ENCODE assay signal across 9 cellular contexts in the genomic region with DNA sequence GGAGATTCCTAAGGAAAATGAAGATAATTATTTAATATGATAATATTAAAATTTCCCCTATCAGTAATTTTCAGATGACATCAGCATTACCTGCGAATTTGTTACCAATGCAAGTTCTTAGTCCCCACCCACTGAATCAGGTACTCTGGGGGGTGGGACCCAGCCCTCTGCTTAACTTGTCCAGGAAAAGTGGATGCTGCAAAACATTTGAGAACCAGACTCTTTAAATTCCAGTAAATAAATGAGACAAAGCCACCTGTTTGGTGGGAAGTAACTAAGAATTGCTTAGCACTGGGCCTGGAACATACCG. TPM values are rescaled to one million over a fixed set of nuclear protein-coding genes. Genes with fewer than 3 reads are reported as not detected.
DNase-seq lines count a peak whose midpoint lies in the region; ATAC-seq, FAIRE-seq and TF ChIP-seq lines count a peak whose summit lies in the region.
"Had no signal": no experiment of that assay in that cellular context is flagged by ENCODE, and none has a peak within 500 bp of the region (broad histone marks: within the 10 kb centered on the region; RNA-seq: fewer than 3 reads in every experiment).

No MANE protein-coding gene starts in this region.

- peaks cover 9% of the 10 kb centered on the region for H3K4me1 ChIP-seq in CD8-positive, alpha-beta T cell (ENCODE audit: insufficient read depth, low read length)
- H3K4me1 ChIP-seq in PC-9 (replicated peaks; ENCODE audit: insufficient read depth) (no peaks in the 10 kb centered on the region), parathyroid adenoma (no peaks in the 10 kb centered on the region)

- peaks cover 3% of the 10 kb centered on the region for H3K9me3 Mint-ChIP-seq in CD8-positive, alpha-beta T cell

- intact Hi-C loops in CD8-positive, alpha-beta T cell (cut with DNase I, micrococcal nuclease): loop anchor here (1.0 to 5.0 kb wide), 4 partner anchors 40 to 153 kb away; a partner anchor contains a TSS
- intact Hi-C loops in PC-9 (cut with micrococcal nuclease; ENCODE audit: unreplicated experiment): loop anchor here (1.0 kb wide), 1 partner anchor 39 kb away; a partner anchor contains a TSS

- no peak overlapping the region for H3K27ac ChIP-seq in CD8-positive, alpha-beta T cell (ENCODE audit: low read depth, low read length)
- no peak overlapping the region for H3K27ac ChIP-seq in PC-9
- no peak overlapping the region for H3K27ac ChIP-seq in parathyroid adenoma

- H3K27ac Mint-ChIP-seq in CD8-positive, alpha-beta T cell: no peak overlapping the region

- H3K36me3 Mint-ChIP-seq in CD8-positive, alpha-beta T cell: peaks cover 25% of the 10 kb centered on the region

- H3F3A ChIP-seq in PC-9 (ENCODE audit: insufficient read depth, low read depth): no peaks in the 10 kb centered on the region

- no peak for TF ChIP-seq CTCF in CD8-positive, alpha-beta T cell (IDR thresholded peaks at IDR 0.05)
- TF ChIP-seq CTCF in PC-9 (conservative IDR thresholded peaks at IDR 0.05): no peak
- no peak for TF ChIP-seq CTCF in epithelial cell of esophagus (IDR thresholded peaks at IDR 0.05; ENCODE audit: insufficient read depth, low read depth, low read length, missing control alignments)
- no peak for TF ChIP-seq CTCF in parathyroid adenoma (IDR thresholded peaks at IDR 0.05)

- peak overlapping the region; percentile 77 for H3K4me2 ChIP-seq in PC-9
- peak overlapping the region; percentile 82 for H3K4me2 ChIP-seq in parathyroid adenoma (ENCODE audit: low read length)

- no peak overlapping the region for H3K4me3 ChIP-seq in CD8-positive, alpha-beta T cell (ENCODE audit: low read depth, low read length)
- H3K4me3 ChIP-seq in PC-9: peak overlapping the region; percentile 75; the same call in 1 of the 2 replicates
- peak overlapping the region; percentile 80 for H3K4me3 ChIP-seq in epithelial cell of esophagus (ENCODE audit: low read length)
- peak overlapping the region; percentile 90 for H3K4me3 ChIP-seq in parathyroid adenoma (ENCODE audit: low read depth, low read length)

- FAIRE-seq in frontal cortex (lab: Jason Lieb, UNC): no peak

- H3K4me3 Mint-ChIP-seq in CD8-positive, alpha-beta T cell: peak overlapping the region; percentile 98

- H3K36me3 ChIP-seq in CD8-positive, alpha-beta T cell (ENCODE audit: insufficient read depth, low read length): no peaks in the 10 kb centered on the region
- 0 out of 2 replicates have a peak, but pooled peaks cover 6% of the 10 kb centered on the region for H3K36me3 ChIP-seq in PC-9 (ENCODE audit: low read depth)
- no peaks in the 10 kb centered on the region for H3K36me3 ChIP-seq in parathyroid adenoma (ENCODE audit: control insufficient read depth, insufficient read depth, low read length)

- H4K20me1 ChIP-seq in PC-9 (ENCODE audit: insufficient read depth): no peaks in the 10 kb centered on the region

- ATAC-seq in CD8-positive, alpha-beta T cell: no peak

- H2AFZ ChIP-seq in PC-9: peak overlapping the region; percentile 98
- peak overlapping the region; percentile 89 for H2AFZ ChIP-seq in parathyroid adenoma

- CTCF ChIA-PET in CD8-positive, alpha-beta T cell (lab: Charles Lee): no interaction called here
- CTCF ChIA-PET in PC-9 (lab: Charles Lee): no interaction called here

- no TSS peak for BruUV-seq in PC-9 (replicated peaks; lab: Mats Ljungman, UMichigan)

- H3K9me2 ChIP-seq in PC-9 (ENCODE audit: insufficient read depth): no peaks in the 10 kb centered on the region

- no peaks in the 10 kb centered on the region for H3K27me3 ChIP-seq in CD8-positive, alpha-beta T cell (ENCODE audit: insufficient read depth, low read length)
- H3K27me3 ChIP-seq in PC-9 (ENCODE audit: insufficient read depth, low read depth) (no peaks in the 10 kb centered on the region), parathyroid adenoma (ENCODE audit: control insufficient read depth, insufficient read depth, low read length) (no peaks in the 10 kb centered on the region)
- H3K27me3 ChIP-seq: thyroid gland had no signal

- H3K79me2 ChIP-seq in PC-9 (ENCODE audit: low read depth) (no peaks in the 10 kb centered on the region), parathyroid adenoma (no peaks in the 10 kb centered on the region)

- peaks cover 6% of the 10 kb centered on the region for H3K27me3 Mint-ChIP-seq in CD8-positive, alpha-beta T cell (ENCODE audit: low read depth)

- H3K4me1 Mint-ChIP-seq in CD8-positive, alpha-beta T cell (ENCODE audit: low read depth): peaks cover 21% of the 10 kb centered on the region

- no peak for DNase-seq in CD8-positive, alpha-beta T cell
- DNase-seq in PC-9 (no peak), epithelial cell of esophagus (ENCODE audit: low read depth) (no peak), OCI-M1 (lab: John Stamatoyannopoulos, UW) (no peak), frontal cortex (ENCODE audit: low spot score in 2 of 2) (no peak), iPS-NIHi11 (ENCODE audit: low spot score) (no peak), SW 1271 (lab: John Stamatoyannopoulos, UW) (no peak)

- no peak overlapping the region for H3K9ac ChIP-seq in parathyroid adenoma

- POLR2A ChIA-PET in CD8-positive, alpha-beta T cell (lab: Charles Lee): no interaction called here
- POLR2A ChIA-PET in PC-9 (lab: Charles Lee; ENCODE audit: unreplicated experiment): no interaction called here

- H3K9me3 ChIP-seq in CD8-positive, alpha-beta T cell (ENCODE audit: low read length): no peaks in the 10 kb centered on the region
- H3K9me3 ChIP-seq in PC-9 (ENCODE audit: insufficient read depth, low read depth) (no peaks in the 10 kb centered on the region), parathyroid adenoma (ENCODE audit: control insufficient read depth, low read length) (no peaks in the 10 kb centered on the region)
- H3K9me3 ChIP-seq: thyroid gland had no signal

RNA-seq across cellular contexts. Expression of a gene that starts 0.5 kb away (rescaled TPM):
- 1 to 10 TPM; 3.9 to 4.5 TPM for total RNA-seq in CD8-positive, alpha-beta T cell
- 9.2 and 12.4 TPM in 2 replicates for total RNA-seq in PC-9 (2021)
- total RNA-seq in frontal cortex: 13.5 TPM

RNA-seq across cellular contexts. Expression of a gene that starts 39.5 kb away (rescaled TPM):
- total RNA-seq in CD8-positive, alpha-beta T cell: 1 to 10 TPM; 1.5 to 1.7 TPM
- 2.6 and 4.7 TPM in 2 replicates for total RNA-seq in PC-9 (2021)
- 41.2 TPM for total RNA-seq in frontal cortex
